In genomic region chr5:14675865-14676300, GRCh38 we compare ENCODE assay signal across 8 cellular contexts. TPM values are rescaled to one million over a fixed set of nuclear protein-coding genes. Genes with fewer than 3 reads are reported as not detected.
DNase-seq lines count a peak whose midpoint lies in the region; ATAC-seq, FAIRE-seq and TF ChIP-seq lines count a peak whose summit lies in the region.

No MANE protein-coding gene starts in this region.

- peaks cover 59% of the 10 kb centered on the region for H3K4me1 ChIP-seq in OCI-LY1 (ENCODE audit: insufficient read depth, low read length, severe bottlenecking)
- peaks cover 5 to 10% of the 10 kb centered on the region in 2 donors for H3K4me1 ChIP-seq in kidney (ENCODE audit: control insufficient read depth in 1 of 2, insufficient read depth in 1 of 2, low read depth in 1 of 2, low read length in 2 of 2)

- H3K9me2 ChIP-seq in OCI-LY1 (ENCODE audit: low read depth, low read length) = no peaks in the 10 kb centered on the region

- H3K27ac ChIP-seq in OCI-LY1 (ENCODE audit: low read depth, low read length, poor library complexity, severe bottlenecking) (peak overlapping the region; percentile 78), kidney (ENCODE audit: low read depth in 2 of 2, low read length in 2 of 2) (no peak overlapping the region)

- H3K9ac ChIP-seq in OCI-LY1 (ENCODE audit: low read length) = peak overlapping the region; percentile 46; the same call in 1 of the 2 replicates
- no peak overlapping the region for H3K9ac ChIP-seq in kidney (ENCODE audit: low read length in 2 of 2)

- no peaks in the 10 kb centered on the region for H3K27me3 ChIP-seq in OCI-LY1 (ENCODE audit: insufficient read depth, low read length)

- TF ChIP-seq CTCF in OCI-LY1 (IDR thresholded peaks at IDR 0.05; ENCODE audit: low read length) (no peak), kidney (IDR thresholded peaks at IDR 0.05; ENCODE audit: borderline replicate concordance, extremely low read depth, insufficient read depth) (no peak)

- H3F3A ChIP-seq in OCI-LY1 (ENCODE audit: insufficient read depth, low read length) = no peaks in the 10 kb centered on the region

- H4K20me1 ChIP-seq in OCI-LY1 (ENCODE audit: insufficient read depth, low read length) = no peaks in the 10 kb centered on the region

- H3K4me3 ChIP-seq in OCI-LY1 (ENCODE audit: low read depth, low read length, poor library complexity, severe bottlenecking) = peak overlapping the region; percentile 31
- no peak overlapping the region for H3K4me3 ChIP-seq in kidney (ENCODE audit: low read length in 2 of 2)

- DNase-seq in left kidney (ENCODE audit: low read depth, low spot score) (peak; percentile 71), NCI-H1436 (lab: John Stamatoyannopoulos, UW) (no peak), DMS53 (lab: John Stamatoyannopoulos, UW) (no peak), kidney (no peak), NCI-H345 treated with DMSO at 0.1 percent for 48 hours (lab: John Stamatoyannopoulos, UW; ENCODE audit: unreplicated experiment) (no peak)

- H2AFZ ChIP-seq in OCI-LY1 (ENCODE audit: low read length) = no peak overlapping the region

- H3K4me2 ChIP-seq in OCI-LY1 (ENCODE audit: low read length) = peak overlapping the region; percentile 62

- no peak for FAIRE-seq in kidney (lab: Jason Lieb, UNC)

- peaks cover 41% of the 10 kb centered on the region for H3K79me2 ChIP-seq in OCI-LY1 (ENCODE audit: insufficient read depth, low read length)

- no peaks in the 10 kb centered on the region for H3K9me3 ChIP-seq in OCI-LY1 (ENCODE audit: low read length)
- no peaks in the 10 kb centered on the region for H3K9me3 ChIP-seq in kidney (ENCODE audit: control insufficient read depth in 1 of 2, low read length in 2 of 2)

- H3K36me3 ChIP-seq in OCI-LY1 (ENCODE audit: insufficient read depth, low read length) (peaks cover 35% of the 10 kb centered on the region), kidney (ENCODE audit: control insufficient read depth in 1 of 2, insufficient read depth in 2 of 2, low read length in 2 of 2) (peaks cover 10 to 11% of the 10 kb centered on the region in 2 donors)

- intact Hi-C loops in kidney (cut with DNase I) = no loop called here

- peak; percentile 34 for ATAC-seq in GM18868 (IDR thresholded peaks at IDR 0.05; ENCODE audit: unreplicated experiment)
- peak; percentile 43 for ATAC-seq in HG02798 (IDR thresholded peaks at IDR 0.05; ENCODE audit: poor library complexity, unreplicated experiment)

RNA-seq across cellular contexts. Expression of gene OTULIN, which starts 11.4 kb away (rescaled TPM):
- 28.4 TPM for total RNA-seq in kidney
- 9.0 TPM for polyA plus RNA-seq in kidney (ENCODE audit: insufficient read depth, low read depth, low replicate concordance)
